35 cellular contexts compared by ENCODE assay signal in genomic region chr17:76023900-76024237, GRCh38. TPM values are rescaled to one million over a fixed set of nuclear protein-coding genes. Genes with fewer than 3 reads are reported as not detected.
"Had no signal": no experiment of that assay in that cellular context is flagged by ENCODE, and none has a peak within 500 bp of the region (broad histone marks: within the 10 kb centered on the region; RNA-seq: fewer than 3 reads in every experiment).

No MANE protein-coding gene starts in this region.

- H3K4me1 ChIP-seq: ascending aorta had no signal

- H3K4me3 ChIP-seq: ascending aorta, cardiac muscle cell, Peyer's patch had no signal

- H3K9me3 ChIP-seq: ascending aorta, Peyer's patch had no signal

- H3K27ac ChIP-seq: ascending aorta, cardiac muscle cell, RWPE1, WERI-Rb-1 had no signal

- H3K27me3 ChIP-seq: ascending aorta, cardiac muscle cell, Peyer's patch had no signal

- ATAC-seq: activated CD8-positive, alpha-beta T cell treated with anti-CD3 and anti-CD28 coated beads for 36 hours; activated T-cell treated with anti-CD3 and anti-CD28 coated beads, Interleukin-2, amount 50 U/mL, for 72 hours; activated T-helper 17 cell treated with anti-CD3 and anti-CD28 coated beads, Interleukin-2, amount 50 U/mL, for 72 hours; PC-3 had no signal

- H3K36me3 ChIP-seq: ascending aorta, cardiac muscle cell had no signal

- DNase-seq: activated CD4-positive, alpha-beta T cell treated with anti-CD3 and anti-CD28 coated beads for 1 hour; activated CD4-positive, alpha-beta T cell treated with anti-CD3 and anti-CD28 coated beads for 48 hours; activated CD4-positive, CD25-positive, alpha-beta regulatory T cell; activated CD8-positive, alpha-beta T cell treated with anti-CD3 and anti-CD28 coated beads for 36 hours; activated gamma-delta T cell; activated naive CD4-positive, alpha-beta T cell treated with Interleukin-2 at 50 U/mL for 16 hours; activated naive CD8-positive, alpha-beta T cell treated with anti-CD3 and anti-CD28 coated beads, Interleukin-2, amount 10 ng/mL, durations not matched to agents 7 days and 5 days; activated T-cell treated with anti-CD3 and anti-CD28 coated beads, Interleukin-2, amount 50 U/mL, for 1 hour; activated T-cell treated with anti-CD3 and anti-CD28 coated beads, Interleukin-2, amount 50 U/mL, for 72 hours; amygdala; KG1; MM.1S; MV-4-11; NCI-H1092; NCI-H1436 treated with DMSO at 0.1 percent for 48 hours; NCI-H1694 treated with DMSO at 0.1 percent for 48 hours; NCI-H2029; NCI-H2171; NCI-H510A; NCI-H526; NCI-H748 treated with DMSO at 0.1 percent for 48 hours; NK-92 treated with Interleukin-12 subunit alpha and Interleukin-12 subunit beta, amount 100 ng/mL, for 24 hours; PC-3; Peyer's patch; Right ventricle myocardium superior; SW 1271; T-helper 1 cell; T-helper 2 cell; T-helper 9 cell; WERI-Rb-1 had no signal

RNA-seq across cellular contexts. Expression of gene EVPL, which starts 3.2 kb away (rescaled TPM):
- total RNA-seq: ascending aorta, LHCN-M2 had no signal
- polyA plus RNA-seq: cardiac muscle cell had no signal
